ENCODE assay signal across 11 cellular contexts in the genomic region with DNA sequence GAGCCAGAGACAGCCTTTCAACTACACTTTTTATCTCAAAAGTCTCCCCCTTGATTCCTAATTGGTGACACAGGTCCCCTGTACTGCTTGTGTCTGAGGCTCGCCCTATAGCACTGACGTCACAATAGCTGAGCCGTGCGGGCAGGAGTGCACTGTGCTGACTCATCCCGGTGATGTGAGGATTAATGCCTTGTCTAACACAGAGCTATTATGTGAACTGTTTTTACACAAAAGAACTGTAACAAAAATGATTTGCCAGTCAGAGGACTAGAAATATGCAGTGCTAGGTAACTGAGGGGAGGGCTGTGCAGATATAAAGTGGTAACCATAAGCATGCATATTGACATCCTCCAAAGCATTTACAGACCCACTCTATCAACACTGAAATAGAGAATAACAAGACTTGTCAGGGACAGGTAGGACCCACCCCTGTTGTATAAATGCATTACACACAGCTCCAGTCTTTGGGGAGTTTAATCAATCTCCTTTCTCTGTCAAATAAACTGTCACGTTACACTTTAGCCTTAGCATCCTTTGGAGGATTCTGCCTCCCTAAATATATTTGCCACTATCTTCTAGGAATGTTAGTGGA.
DNase-seq lines count a peak whose midpoint lies in the region; FAIRE-seq and TF ChIP-seq lines count a peak whose summit lies in the region.
"Had no signal": no experiment of that assay in that cellular context is flagged by ENCODE, and none has a peak within 500 bp of the region (broad histone marks: within the 10 kb centered on the region; RNA-seq: fewer than 3 reads in every experiment).

No MANE protein-coding gene starts in this region.

- TF ChIP-seq CTCF in brain (conservative IDR thresholded peaks at IDR 0.05) (no peak), glutamatergic neuron (IDR thresholded peaks at IDR 0.05; ENCODE audit: partially characterized antibody, unreplicated experiment) (no peak), D721Med (IDR thresholded peaks at IDR 0.05; ENCODE audit: insufficient read depth, missing control alignments) (no peak)

- peaks cover 52% of the 10 kb centered on the region for H3K4me1 Mint-ChIP-seq in brain
- H3K4me1 Mint-ChIP-seq in glutamatergic neuron (ENCODE audit: low read depth, unreplicated experiment), result no peaks in the 10 kb centered on the region

- DNase-seq in DMS153 treated with DMSO at 0.1 percent for 48 hours (lab: John Stamatoyannopoulos, UW; ENCODE audit: unreplicated experiment), result peak; percentile 69
- DNase-seq in NCI-H1417 treated with DMSO at 0.1 percent for 48 hours (lab: John Stamatoyannopoulos, UW), result peak; percentile 6
- peak; percentile 41 for DNase-seq in myocyte (ENCODE audit: low read depth)
- no peak for DNase-seq in glutamatergic neuron
- no peak for DNase-seq in D721Med (ENCODE audit: insufficient read length, low spot score)
- no peak for DNase-seq in activated CD4-positive, alpha-beta T cell treated with anti-CD3 and anti-CD28 coated beads for 4 hours
- DNase-seq in NCI-H345 (lab: John Stamatoyannopoulos, UW), result no peak
- DNase-seq: activated CD4-positive, alpha-beta T cell treated with anti-CD3 and anti-CD28 coated beads, Interleukin-2, amount 10 ng/mL, durations not matched to agents 24 days and 14 days; mucosa of descending colon had no signal

- H3K27me3 Mint-ChIP-seq in brain (peaks cover 2% of the 10 kb centered on the region), glutamatergic neuron (ENCODE audit: unreplicated experiment) (no peaks in the 10 kb centered on the region)

- H3K9me3 Mint-ChIP-seq in brain (no peaks in the 10 kb centered on the region), glutamatergic neuron (ENCODE audit: unreplicated experiment) (no peaks in the 10 kb centered on the region)
- H3K9me3 Mint-ChIP-seq: activated CD4-positive, alpha-beta T cell treated with anti-CD3 and anti-CD28 coated beads, Interleukin-2, amount 10 ng/mL, durations not matched to agents 24 days and 14 days had no signal

- no peak for FAIRE-seq in D721Med (lab: Jason Lieb, UNC)
- FAIRE-seq: G401.6 had no signal

- peak overlapping the region; percentile 1 to 96 (median 70) for H3K27ac Mint-ChIP-seq in brain
- H3K27ac Mint-ChIP-seq in glutamatergic neuron (ENCODE audit: unreplicated experiment), result no peak overlapping the region
- H3K27ac Mint-ChIP-seq: activated CD4-positive, alpha-beta T cell treated with anti-CD3 and anti-CD28 coated beads, Interleukin-2, amount 10 ng/mL, durations not matched to agents 24 days and 14 days had no signal

- peak overlapping the region in 3 of 5 experiments; percentile 9 to 47 (median 36) for H3K4me3 Mint-ChIP-seq in brain
- no peak overlapping the region for H3K4me3 Mint-ChIP-seq in glutamatergic neuron (ENCODE audit: unreplicated experiment)
- H3K4me3 Mint-ChIP-seq: activated CD4-positive, alpha-beta T cell treated with anti-CD3 and anti-CD28 coated beads, Interleukin-2, amount 10 ng/mL, durations not matched to agents 24 days and 14 days had no signal

- H3K36me3 Mint-ChIP-seq in brain, result no peaks in the 10 kb centered on the region
- no peaks in the 10 kb centered on the region for H3K36me3 Mint-ChIP-seq in glutamatergic neuron (ENCODE audit: unreplicated experiment)

Comparison
In these comparisons a context has a peak if more than half of its experiments do, and no peak if none do; other contexts are left out.
1. DNase-seq: peak in DMS153 treated with DMSO at 0.1 percent for 48 hours (single experiment), NCI-H1417 treated with DMSO at 0.1 percent for 48 hours (single experiment) and myocyte (single experiment); none in glutamatergic neuron (single experiment), D721Med (single experiment), activated CD4-positive, alpha-beta T cell treated with anti-CD3 and anti-CD28 coated beads for 4 hours (0 of 2) and NCI-H345 (single experiment).